Comparison of ENCODE assay signal across 13 cellular contexts in genomic region chr12:89825591-89826449, GRCh38.
DNase-seq lines count a peak whose midpoint lies in the region; ATAC-seq and TF ChIP-seq lines count a peak whose summit lies in the region.
"Had no signal": no experiment of that assay in that cellular context is flagged by ENCODE, and none has a peak within 500 bp of the region (broad histone marks: within the 10 kb centered on the region; RNA-seq: fewer than 3 reads in every experiment).

No MANE protein-coding gene starts in this region.

- DNase-seq in AG20443 (ENCODE audit: low spot score) (peak; percentile 8), SK-N-SH (peak; percentile 8), foreskin keratinocyte (no peak), SK-N-DZ (ENCODE audit: low spot score) (no peak), NCI-H2196 treated with DMSO at 0.1 percent for 48 hours (lab: John Stamatoyannopoulos, UW; ENCODE audit: unreplicated experiment) (no peak), HFFc6 (no peak)
- DNase-seq: COR-L47; naive thymus-derived CD8-positive, alpha-beta T cell; stimulated activated CD4-positive, alpha-beta T cell treated with anti-CD3 and anti-CD28 coated beads, Interleukin-4, amount 100 ng/mL, for 24 hours had no signal

- no peaks in the 10 kb centered on the region for H3K27me3 Mint-ChIP-seq in HFFc6 (ENCODE audit: insufficient read depth)
- H3K27me3 Mint-ChIP-seq: naive thymus-derived CD8-positive, alpha-beta T cell had no signal

- POLR2A ChIA-PET in SK-N-SH (lab: Yijun Ruan, JAX): no interaction called here

- H3K27me3 ChIP-seq in SK-N-SH (ENCODE audit: insufficient read depth) (no peaks in the 10 kb centered on the region), foreskin keratinocyte (no peaks in the 10 kb centered on the region)
- H3K27me3 ChIP-seq: gastroesophageal sphincter had no signal

- H3K36me3 ChIP-seq in SK-N-SH (replicated peaks in 1 of 2; ENCODE audit: control insufficient read depth in 1 of 2, insufficient read depth in 2 of 2, low read length in 1 of 2): no peaks in the 10 kb centered on the region
- H3K36me3 ChIP-seq: gastroesophageal sphincter had no signal

- H3F3A ChIP-seq in SK-N-SH (replicated peaks; ENCODE audit: insufficient read depth): no peaks in the 10 kb centered on the region

- H3K9me2 ChIP-seq in SK-N-SH: no peaks in the 10 kb centered on the region

- H3K9ac ChIP-seq in SK-N-SH: no peak overlapping the region

- H3K4me1 ChIP-seq in SK-N-SH (ENCODE audit: control insufficient read depth in 1 of 2, insufficient read depth in 2 of 2, low read depth in 1 of 2, low read length in 1 of 2) (peaks cover 0 to 5% of the 10 kb centered on the region in 2 experiments; a peak in 3 of 4 replicates), foreskin keratinocyte (no peaks in the 10 kb centered on the region)
- H3K4me1 ChIP-seq: gastroesophageal sphincter had no signal

- CTCF ChIA-PET in SK-N-SH (lab: Yijun Ruan, JAX): no interaction called here

- H3K27ac Mint-ChIP-seq in HFFc6: no peak overlapping the region
- H3K27ac Mint-ChIP-seq: activated naive CD4-positive, alpha-beta T cell treated with anti-CD3 and anti-CD28 coated beads, Interleukin-2, amount 50 U/mL, for 72 hours had no signal

- no peaks in the 10 kb centered on the region for H3K79me2 ChIP-seq in SK-N-SH (ENCODE audit: insufficient read depth)

- no peak overlapping the region for H3K4me3 ChIP-seq in SK-N-SH (ENCODE audit: low read depth in 2 of 2, low read length in 1 of 2)
- H3K4me3 ChIP-seq: gastroesophageal sphincter had no signal

- H3K4me2 ChIP-seq in SK-N-SH: no peak overlapping the region

- peaks cover 21% of the 10 kb centered on the region for H3K4me1 Mint-ChIP-seq in HFFc6 (ENCODE audit: low read depth)

- no peaks in the 10 kb centered on the region for H3K9me3 ChIP-seq in SK-N-SH
- H3K9me3 ChIP-seq: gastroesophageal sphincter had no signal

- no peaks in the 10 kb centered on the region for H3K9me3 Mint-ChIP-seq in HFFc6
- H3K9me3 Mint-ChIP-seq: activated naive CD4-positive, alpha-beta T cell treated with anti-CD3 and anti-CD28 coated beads, Interleukin-2, amount 50 U/mL, for 72 hours; naive thymus-derived CD8-positive, alpha-beta T cell had no signal

- H3K27ac ChIP-seq in SK-N-SH (ENCODE audit: low read depth in 2 of 2, low read length in 1 of 2) (peak overlapping the region in 1 of 2 experiments; percentile 77; a peak in 1 of 4 replicates), foreskin keratinocyte (no peak overlapping the region)
- H3K27ac ChIP-seq: gastroesophageal sphincter had no signal

- no peaks in the 10 kb centered on the region for H4K20me1 ChIP-seq in SK-N-SH (ENCODE audit: insufficient read depth)

- no peak for TF ChIP-seq CTCF in SK-N-SH (IDR thresholded peaks at IDR 0.05)
- peak; percentile 36 for TF ChIP-seq CTCF in foreskin keratinocyte (conservative IDR thresholded peaks at IDR 0.05)
- TF ChIP-seq CTCF in HFFc6 (IDR thresholded peaks at IDR 0.05): no peak

- H3K36me3 Mint-ChIP-seq in HFFc6 (ENCODE audit: low read depth): no peaks in the 10 kb centered on the region
- H3K36me3 Mint-ChIP-seq: activated naive CD4-positive, alpha-beta T cell treated with anti-CD3 and anti-CD28 coated beads, Interleukin-2, amount 50 U/mL, for 72 hours; naive thymus-derived CD8-positive, alpha-beta T cell had no signal

- no peak overlapping the region; the same call in 1 of the 2 replicates for H2AFZ ChIP-seq in SK-N-SH (ENCODE audit: low read depth)

- H3K4me3 Mint-ChIP-seq in HFFc6: no peak overlapping the region
- H3K4me3 Mint-ChIP-seq: naive thymus-derived CD8-positive, alpha-beta T cell had no signal

- no peak for TF ChIP-seq EP300 in SK-N-SH (IDR thresholded peaks at IDR 0.05; ENCODE audit: borderline replicate concordance in 1 of 2, low read depth in 1 of 2, low read length in 1 of 2)

- WGBS in SK-N-SH (ENCODE audit: low lambda C conversion rate): 70% methylated on average over 6 of the region's 6 CpGs

- ATAC-seq in HG02610 (IDR thresholded peaks at IDR 0.05; ENCODE audit: unreplicated experiment) (peak; percentile 63), foreskin keratinocyte (peak; percentile 28), HG02870 (IDR thresholded peaks at IDR 0.05; ENCODE audit: unreplicated experiment) (no peak)
- ATAC-seq: activated naive CD4-positive, alpha-beta T cell treated with anti-CD3 and anti-CD28 coated beads, Interleukin-2, amount 50 U/mL, for 72 hours; gastroesophageal sphincter; naive thymus-derived CD8-positive, alpha-beta T cell had no signal

- 0 out of 2 replicates have a peak, but pooled peaks have one; percentile 7 for TF ChIP-seq RAD21 in SK-N-SH (IDR thresholded peaks at IDR 0.05; ENCODE audit: low read length)

TF ChIP-seq in SK-N-SH, 30 proteins besides CTCF, POLR2A, EP300 and RAD21:
- 0 out of 2 replicates have a peak, but pooled peaks have one; percentile 24 for TF ChIP-seq NFIC (IDR thresholded peaks at IDR 0.05; ENCODE audit: borderline replicate concordance)
- TF ChIP-seq, protein P1, sequence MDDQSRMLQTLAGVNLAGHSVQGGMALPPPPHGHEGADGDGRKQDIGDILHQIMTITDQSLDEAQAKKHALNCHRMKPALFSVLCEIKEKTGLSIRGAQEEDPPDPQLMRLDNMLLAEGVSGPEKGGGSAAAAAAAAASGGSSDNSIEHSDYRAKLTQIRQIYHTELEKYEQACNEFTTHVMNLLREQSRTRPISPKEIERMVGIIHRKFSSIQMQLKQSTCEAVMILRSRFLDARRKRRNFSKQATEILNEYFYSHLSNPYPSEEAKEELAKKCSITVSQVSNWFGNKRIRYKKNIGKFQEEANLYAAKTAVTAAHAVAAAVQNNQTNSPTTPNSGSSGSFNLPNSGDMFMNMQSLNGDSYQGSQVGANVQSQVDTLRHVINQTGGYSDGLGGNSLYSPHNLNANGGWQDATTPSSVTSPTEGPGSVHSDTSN (IDR thresholded peaks at IDR 0.05): peak; percentile 62
- TF ChIP-seq JUND (IDR thresholded peaks at IDR 0.05): peak; percentile 34; the same call in 1 of the 2 replicates
- no peak for TF ChIP-seq EZH2phosphoT487 (IDR thresholded peaks at IDR 0.05; ENCODE audit: borderline replicate concordance, low read depth)
- no peak for TF ChIP-seq NRF1 (IDR thresholded peaks at IDR 0.05; ENCODE audit: low read depth, low read length)
- TF ChIP-seq TCF12 (IDR thresholded peaks at IDR 0.05): peak; percentile 32; the same call in 1 of the 2 replicates

Comparison
In these comparisons a context has a peak if more than half of its experiments do, and no peak if none do; other contexts are left out.
1. DNase-seq: peak in AG20443 (single experiment) and SK-N-SH (single experiment); none in foreskin keratinocyte (0 of 2), SK-N-DZ (single experiment), NCI-H2196 treated with DMSO at 0.1 percent for 48 hours (single experiment) and HFFc6 (single experiment).